ENCODE assay signal across 19 cellular contexts in the genomic region with DNA sequence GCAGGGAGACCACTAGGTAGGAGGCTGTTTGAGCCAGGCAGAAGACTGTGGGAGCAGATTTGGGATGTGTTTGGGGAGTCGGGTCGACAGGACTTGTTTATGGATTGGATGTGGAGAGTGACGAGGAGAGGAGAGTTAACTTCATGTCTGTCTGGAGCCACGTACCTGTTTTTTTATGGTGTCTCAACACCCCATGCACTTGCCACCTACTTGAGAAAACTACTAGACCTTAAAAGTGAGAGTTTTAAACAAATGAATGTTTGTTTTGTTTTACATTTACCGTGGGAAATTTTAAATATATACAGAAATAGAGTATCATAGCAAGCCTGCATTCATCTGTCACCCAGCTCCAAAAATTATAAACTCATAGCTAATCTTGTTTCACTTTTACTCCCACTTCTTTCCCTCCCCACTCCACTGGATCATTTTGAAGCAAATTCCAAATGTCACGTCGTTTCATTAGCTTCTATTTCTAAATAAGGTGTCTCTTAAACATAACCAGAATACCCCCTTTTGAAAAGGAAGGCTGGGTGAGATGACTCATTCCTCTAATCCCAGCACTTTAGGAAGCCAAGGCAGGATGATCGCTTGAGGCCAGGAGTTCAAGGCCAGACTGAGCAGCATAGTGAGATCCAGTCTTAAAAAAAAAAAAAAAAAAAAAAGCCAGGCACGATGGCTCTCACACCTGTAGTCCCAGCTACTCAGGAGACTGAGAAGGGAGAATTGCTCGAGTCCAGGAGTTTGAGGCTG.
"Had no signal": no experiment of that assay in that cellular context is flagged by ENCODE, and none has a peak within 500 bp of the region (broad histone marks: within the 10 kb centered on the region; RNA-seq: fewer than 3 reads in every experiment).

No MANE protein-coding gene starts in this region.

- H3K4me3 ChIP-seq: dorsolateral prefrontal cortex, psoas muscle, suprapubic skin, upper lobe of right lung had no signal

- H3K4me1 ChIP-seq: upper lobe of right lung had no signal

- ATAC-seq: activated CD8-positive, alpha-beta T cell treated with anti-CD3 and anti-CD28 coated beads for 36 hours; activated naive CD4-positive, alpha-beta T cell treated with anti-CD3 and anti-CD28 coated beads, Interleukin-2, amount 50 U/mL, for 72 hours; activated T-cell treated with anti-CD3 and anti-CD28 coated beads, Interleukin-2, amount 50 U/mL, for 72 hours; left lobe of liver; psoas muscle; stimulated activated naive B cell treated with anti-CD40 and anti-IgM and Interleukin-4, amounts not matched to agents 10 μg/mL and 1 μg/mL and 100 μg/mL, for 72 hours; upper lobe of right lung; WTC11 had no signal

- DNase-seq: activated CD4-positive, alpha-beta T cell treated with anti-CD3 and anti-CD28 coated beads for 48 hours; activated CD8-positive, alpha-beta memory T cell treated with anti-CD3 and anti-CD28 coated beads, Interleukin-2, amount 50 U/mL, for 4 hours; activated CD8-positive, alpha-beta T cell treated with anti-CD3 and anti-CD28 coated beads for 36 hours; activated gamma-delta T cell; activated T-cell treated with anti-CD3 and anti-CD28 coated beads, Interleukin-2, amount 50 U/mL, for 72 hours; dorsolateral prefrontal cortex; endodermal cell; erythroblast; midbrain; psoas muscle; stimulated activated CD4-positive, alpha-beta T cell treated with anti-CD3 and anti-CD28 coated beads, Interleukin-12 subunit alpha, Interleukin-12 subunit beta, amount 100 ng/mL, for 4 hours; stimulated activated CD4-positive, alpha-beta T cell treated with anti-CD3 and anti-CD28 coated beads, Interleukin-2, amount 100 ng/mL, for 24 hours; stimulated activated naive B cell treated with anti-CD40 and anti-IgM and Interleukin-4, amounts not matched to agents 10 μg/mL and 1 μg/mL and 100 μg/mL, for 72 hours; upper lobe of right lung had no signal

- H3K27ac ChIP-seq: dorsolateral prefrontal cortex, neutrophil, suprapubic skin, upper lobe of right lung had no signal

- H3K9me3 ChIP-seq: neutrophil, psoas muscle, suprapubic skin, upper lobe of right lung had no signal

- H3K27me3 ChIP-seq: dorsolateral prefrontal cortex, neutrophil, suprapubic skin, upper lobe of right lung had no signal
